ENCODE assay signal across 9 cellular contexts in the genomic region with DNA sequence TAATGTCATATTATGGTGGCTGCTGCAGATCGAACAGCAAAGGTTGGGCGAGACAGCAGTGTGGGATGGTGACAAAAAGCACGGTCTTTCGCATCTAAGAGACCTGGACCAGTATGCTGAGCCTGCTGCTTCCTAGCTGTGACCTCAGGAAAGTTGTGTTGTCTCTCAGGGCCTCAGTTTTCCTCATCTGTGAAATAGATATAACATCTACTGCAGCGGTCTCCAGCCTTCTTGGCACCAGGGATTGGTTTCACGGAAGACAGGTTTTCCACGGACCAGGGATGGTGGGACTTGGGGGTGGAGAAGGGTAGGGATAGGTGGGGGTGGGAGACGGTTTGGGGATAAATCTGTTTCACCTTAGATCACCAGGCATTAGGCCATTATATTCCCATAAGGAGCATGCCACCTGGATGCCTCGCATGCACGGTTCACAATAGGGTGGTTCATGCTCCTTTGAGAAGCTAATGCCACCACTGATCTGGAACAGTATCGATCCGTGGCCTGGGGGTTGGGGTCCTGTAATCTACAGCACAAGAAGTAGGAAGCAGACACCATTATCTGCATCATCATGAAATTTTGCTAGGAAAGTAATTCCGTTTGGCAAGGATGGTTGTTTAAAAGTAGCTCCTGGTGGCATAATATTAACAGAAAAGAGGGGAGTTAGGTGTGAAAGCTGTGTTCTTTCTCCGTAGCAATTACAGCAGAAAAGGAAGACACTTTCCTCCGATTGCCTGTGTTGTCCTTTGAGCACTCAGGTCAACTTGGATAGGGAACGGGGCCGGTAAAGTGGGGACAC. TPM values are rescaled to one million over a fixed set of nuclear protein-coding genes. Genes with fewer than 3 reads are reported as not detected.
DNase-seq lines count a peak whose midpoint lies in the region; ATAC-seq and TF ChIP-seq lines count a peak whose summit lies in the region.
"Had no signal": no experiment of that assay in that cellular context is flagged by ENCODE, and none has a peak within 500 bp of the region (broad histone marks: within the 10 kb centered on the region; RNA-seq: fewer than 3 reads in every experiment).

No MANE protein-coding gene starts in this region.

- CTCF ChIA-PET in activated CD8-positive, alpha-beta memory T cell treated with anti-CD3 and anti-CD28 coated beads, Interleukin-2, amount 10 ng/mL, durations not matched to agents 7 days and 5 days (lab: Charles Lee): interaction anchor here (1.6 to 2.5 kb wide), 3 partner anchors 10 to 19 kb away, joined by 3 to 9 read pairs (median 8); no protein-coding TSS in a partner anchor

- no peaks in the 10 kb centered on the region for H3K9me3 ChIP-seq in esophagus muscularis mucosa
- no peaks in the 10 kb centered on the region for H3K9me3 ChIP-seq in psoas muscle

- peaks cover 46 to 50% (median 47%) of the 10 kb centered on the region in 4 donors for H3K4me1 ChIP-seq in esophagus muscularis mucosa
- peaks cover 47% of the 10 kb centered on the region for H3K4me1 ChIP-seq in psoas muscle

- H3K36me3 ChIP-seq in esophagus muscularis mucosa (peaks cover 24 to 51% (median 32%) of the 10 kb centered on the region in 4 donors), psoas muscle (ENCODE audit: insufficient read depth in 1 of 2, low read depth in 1 of 2) (peaks cover 0 to 32% of the 10 kb centered on the region in 2 donors)

- H3K27ac ChIP-seq in esophagus muscularis mucosa (replicated peaks in 1 of 4): peak overlapping the region; percentile 97 to 100 (median 99)
- peak overlapping the region; percentile 100 for H3K27ac ChIP-seq in psoas muscle

- no peak for TF ChIP-seq CTCF in esophagus muscularis mucosa (IDR thresholded peaks at IDR 0.05)
- no peak for TF ChIP-seq CTCF in psoas muscle (IDR thresholded peaks at IDR 0.05)

- peak; percentile 27 for TF ChIP-seq POLR2A in GM18505 (IDR thresholded peaks at IDR 0.05; ENCODE audit: borderline replicate concordance, extremely low read depth, insufficient read depth, insufficient read length)
- TF ChIP-seq POLR2A in esophagus muscularis mucosa (IDR thresholded peaks at IDR 0.05; ENCODE audit: low read depth): no peak

- intact Hi-C loops in esophagus muscularis mucosa (cut with DNase I): loop anchor here (10.0 kb wide), 1 partner anchor 149 kb away; no protein-coding TSS in a partner anchor
- intact Hi-C loops in psoas muscle (cut with DNase I): loop anchor here in 1 of 2 donors (10.0 kb wide), 2 partner anchors 299 to 539 kb away; no protein-coding TSS in a partner anchor

- no peaks in the 10 kb centered on the region for H3K27me3 Mint-ChIP-seq in activated CD8-positive, alpha-beta memory T cell treated with anti-CD3 and anti-CD28 coated beads, Interleukin-2, amount 10 ng/mL, durations not matched to agents 7 days and 5 days

- no peaks in the 10 kb centered on the region for H3K9me3 Mint-ChIP-seq in activated CD8-positive, alpha-beta memory T cell treated with anti-CD3 and anti-CD28 coated beads, Interleukin-2, amount 10 ng/mL, durations not matched to agents 7 days and 5 days (ENCODE audit: low read depth)

- 95% methylated on average over 17 of the region's 17 CpGs for WGBS in esophagus muscularis mucosa
- 91 to 94% (median 93%) methylated on average over 17 of the region's 17 CpGs for WGBS in psoas muscle, 3 donors

- no peak overlapping the region for H3K27ac Mint-ChIP-seq in activated CD8-positive, alpha-beta memory T cell treated with anti-CD3 and anti-CD28 coated beads, Interleukin-2, amount 10 ng/mL, durations not matched to agents 7 days and 5 days

- H3K4me3 Mint-ChIP-seq in activated CD8-positive, alpha-beta memory T cell treated with anti-CD3 and anti-CD28 coated beads, Interleukin-2, amount 10 ng/mL, durations not matched to agents 7 days and 5 days: no peak overlapping the region

- no peak for ATAC-seq in GM18505 (IDR thresholded peaks at IDR 0.05; ENCODE audit: unreplicated experiment)
- ATAC-seq in activated CD8-positive, alpha-beta memory T cell treated with anti-CD3 and anti-CD28 coated beads, Interleukin-2, amount 10 ng/mL, durations not matched to agents 7 days and 5 days: no peak
- ATAC-seq in psoas muscle: peak in 2 of 4 donors; percentile 8 to 13
- no peak for ATAC-seq in HG03045 (IDR thresholded peaks at IDR 0.05; ENCODE audit: unreplicated experiment)
- no peak for ATAC-seq in GM21526 (IDR thresholded peaks at IDR 0.05; ENCODE audit: low FRiP score, unreplicated experiment)

- peak; percentile 39 for DNase-seq in activated CD8-positive, alpha-beta memory T cell treated with anti-CD3 and anti-CD28 coated beads, Interleukin-2, amount 10 ng/mL, durations not matched to agents 7 days and 5 days
- DNase-seq in esophagus muscularis mucosa (ENCODE audit: extremely low spot score): no peak
- DNase-seq in psoas muscle: peak in 1 of 2 donors; percentile 38
- DNase-seq in T-helper 9 cell: no peak
- no peak for DNase-seq in NCI-H524 treated with DMSO at 0.1 percent for 48 hours (lab: John Stamatoyannopoulos, UW)
- DNase-seq: Karpas-422 had no signal

- peaks cover 52% of the 10 kb centered on the region for H3K36me3 Mint-ChIP-seq in activated CD8-positive, alpha-beta memory T cell treated with anti-CD3 and anti-CD28 coated beads, Interleukin-2, amount 10 ng/mL, durations not matched to agents 7 days and 5 days

- TF ChIP-seq EP300 in esophagus muscularis mucosa (IDR thresholded peaks at IDR 0.05): no peak

- H3K4me3 ChIP-seq in esophagus muscularis mucosa (no peak overlapping the region), psoas muscle (no peak overlapping the region)

- no peaks in the 10 kb centered on the region for H3K27me3 ChIP-seq in esophagus muscularis mucosa
- no peaks in the 10 kb centered on the region for H3K27me3 ChIP-seq in psoas muscle (ENCODE audit: insufficient read depth in 3 of 3, low read length in 2 of 3)

- peaks cover 43% of the 10 kb centered on the region for H3K4me1 Mint-ChIP-seq in activated CD8-positive, alpha-beta memory T cell treated with anti-CD3 and anti-CD28 coated beads, Interleukin-2, amount 10 ng/mL, durations not matched to agents 7 days and 5 days

RNA-seq across cellular contexts. Expression of a gene that starts 10.8 kb away (rescaled TPM):
- total RNA-seq in activated CD8-positive, alpha-beta memory T cell treated with anti-CD3 and anti-CD28 coated beads, Interleukin-2, amount 10 ng/mL, durations not matched to agents 7 days and 5 days: 100 to 1,000 TPM; 149 to 208 TPM
- 100 to 1,000 TPM; 114 to 145 (median 123) TPM for total RNA-seq in esophagus muscularis mucosa
- total RNA-seq in psoas muscle: 100 to 1,000 TPM in 3 of 4 donors, 10 to 100 TPM in 1; 30.4 to 296 (median 173) TPM
- polyA plus RNA-seq in psoas muscle: 100 to 1,000 TPM in 2 of 3 donors, 10 to 100 TPM in 1; 94.1 to 138 (median 109) TPM
